Comparison of ENCODE assay signal across 25 cellular contexts in genomic region chr1:50157306-50157705, GRCh38. TPM values are rescaled to one million over a fixed set of nuclear protein-coding genes. Genes with fewer than 3 reads are reported as not detected.
DNase-seq lines count a peak whose midpoint lies in the region; ATAC-seq, FAIRE-seq and TF ChIP-seq lines count a peak whose summit lies in the region.
"Had no signal": no experiment of that assay in that cellular context is flagged by ENCODE, and none has a peak within 500 bp of the region (broad histone marks: within the 10 kb centered on the region; RNA-seq: fewer than 3 reads in every experiment).

No MANE protein-coding gene starts in this region.

- no peak for TF ChIP-seq CTCF in astrocyte (IDR thresholded peaks at IDR 0.05; ENCODE audit: insufficient read depth, low read depth, low read length)
- no peak for TF ChIP-seq CTCF in nephron progenitor cell (IDR thresholded peaks at IDR 0.05)
- TF ChIP-seq CTCF in coronary artery (IDR thresholded peaks at IDR 0.05): no peak

- ATAC-seq in GM18867 (IDR thresholded peaks at IDR 0.05; ENCODE audit: unreplicated experiment): no peak
- ATAC-seq: HCT116, HepG2 had no signal

- DNase-seq in SK-N-DZ (ENCODE audit: low spot score): peak; percentile 49
- DNase-seq in astrocyte (ENCODE audit: low read depth): no peak
- DNase-seq in nephron progenitor cell: no peak
- DNase-seq in NCI-H446 (lab: John Stamatoyannopoulos, UW): no peak
- DNase-seq in coronary artery (ENCODE audit: low spot score): no peak
- DNase-seq: ACHN; BE2C; C1 segment of cervical spinal cord; CD4-positive, CD25-positive, alpha-beta regulatory T cell; CD8-positive, alpha-beta memory T cell; COR-L47; DMS153; DMS79; GDM1; GOT3; H7; HFFc6 had no signal

- no peaks in the 10 kb centered on the region for H4K20me1 ChIP-seq in astrocyte (ENCODE audit: insufficient read depth, low read length)

- no peaks in the 10 kb centered on the region for H3K79me2 ChIP-seq in astrocyte (ENCODE audit: insufficient read depth, low read length)

- H3K9me3 ChIP-seq in astrocyte (ENCODE audit: insufficient read depth, low read depth, low read length): no peaks in the 10 kb centered on the region
- H3K9me3 ChIP-seq: BE2C had no signal

- H3K4me1 ChIP-seq in astrocyte (ENCODE audit: insufficient read depth, low read length): no peaks in the 10 kb centered on the region
- H3K4me1 ChIP-seq: BE2C had no signal

- H3K9me3 Mint-ChIP-seq in astrocyte (ENCODE audit: unreplicated experiment) (no peaks in the 10 kb centered on the region), nephron progenitor cell (peaks cover 57% of the 10 kb centered on the region)
- H3K9me3 Mint-ChIP-seq: CD4-positive, CD25-positive, alpha-beta regulatory T cell; CD8-positive, alpha-beta memory T cell; IgD-negative memory B cell had no signal

- H3K27me3 ChIP-seq in astrocyte (ENCODE audit: insufficient read depth, low read length): no peaks in the 10 kb centered on the region
- H3K27me3 ChIP-seq: BE2C had no signal

- H3K4me2 ChIP-seq in astrocyte (ENCODE audit: low read length): no peak overlapping the region

- no peak overlapping the region for H2AFZ ChIP-seq in astrocyte (ENCODE audit: low read depth, low read length)

- H3K4me3 Mint-ChIP-seq in astrocyte (ENCODE audit: unreplicated experiment) (no peak overlapping the region), nephron progenitor cell (no peak overlapping the region)
- H3K4me3 Mint-ChIP-seq: CD4-positive, CD25-positive, alpha-beta regulatory T cell; CD8-positive, alpha-beta memory T cell; HFFc6; IgD-negative memory B cell had no signal

- no peaks in the 10 kb centered on the region for H3K36me3 ChIP-seq in astrocyte (ENCODE audit: insufficient read depth, low read length)

- FAIRE-seq in astrocyte (lab: Jason Lieb, UNC) (no peak), islet of Langerhans (lab: Jason Lieb, UNC) (peak; percentile 88)
- FAIRE-seq: A204.1, GM12892, GM18507, HepG2 had no signal

- peaks cover 34% of the 10 kb centered on the region for H3K4me1 Mint-ChIP-seq in astrocyte (ENCODE audit: low read depth, unreplicated experiment)
- H3K4me1 Mint-ChIP-seq in nephron progenitor cell: no peaks in the 10 kb centered on the region
- H3K4me1 Mint-ChIP-seq: CD4-positive, CD25-positive, alpha-beta regulatory T cell; CD8-positive, alpha-beta memory T cell had no signal

- H3K36me3 Mint-ChIP-seq in astrocyte (ENCODE audit: low read depth, unreplicated experiment) (no peaks in the 10 kb centered on the region), nephron progenitor cell (ENCODE audit: low read depth) (no peaks in the 10 kb centered on the region)
- H3K36me3 Mint-ChIP-seq: CD4-positive, CD25-positive, alpha-beta regulatory T cell; CD8-positive, alpha-beta memory T cell; IgD-negative memory B cell had no signal

- no peak overlapping the region for H3K9ac ChIP-seq in astrocyte (ENCODE audit: low read length)

- H3K4me3 ChIP-seq in astrocyte (ENCODE audit: insufficient read depth, low read depth, low read length): no peak overlapping the region
- H3K4me3 ChIP-seq in coronary artery: no peak overlapping the region

- H3K27ac Mint-ChIP-seq in astrocyte (ENCODE audit: unreplicated experiment) (peak overlapping the region; percentile 91), nephron progenitor cell (no peak overlapping the region)
- H3K27ac Mint-ChIP-seq: CD4-positive, CD25-positive, alpha-beta regulatory T cell; CD8-positive, alpha-beta memory T cell; HFFc6; IgD-negative memory B cell had no signal

- H3K27me3 Mint-ChIP-seq in astrocyte (ENCODE audit: low read depth, unreplicated experiment): no peaks in the 10 kb centered on the region
- H3K27me3 Mint-ChIP-seq in nephron progenitor cell (ENCODE audit: low read depth, poor library complexity): no peaks in the 10 kb centered on the region

- H3K27ac ChIP-seq in astrocyte (ENCODE audit: low read depth, low read length) (no peak overlapping the region), coronary artery (no peak overlapping the region)

RNA-seq across cellular contexts. Expression of gene ELAVL4, which starts 48.6 kb away (rescaled TPM):
- polyA plus RNA-seq in SK-N-DZ (2014; cell fraction: cytosol; rRNA removed): 263 and 313 TPM in 2 replicates
- polyA plus RNA-seq in SK-N-DZ (2014; cell fraction: nucleus; rRNA removed): 181 and 182 TPM in 2 replicates
- total RNA-seq in astrocyte: not detected in 2 replicates
- total RNA-seq: CD4-positive, CD25-positive, alpha-beta regulatory T cell; CD8-positive, alpha-beta memory T cell; HepG2; HFFc6 had no signal
- polyA plus RNA-seq: CD4-positive, CD25-positive, alpha-beta regulatory T cell; HepG2; IgD-negative memory B cell had no signal
